Comparison of ENCODE assay signal across 8 cellular contexts in genomic region chr1:85576256-85576641, GRCh38. TPM values are rescaled to one million over a fixed set of nuclear protein-coding genes. Genes with fewer than 3 reads are reported as not detected.
DNase-seq lines count a peak whose midpoint lies in the region; ATAC-seq and TF ChIP-seq lines count a peak whose summit lies in the region.

No MANE protein-coding gene starts in this region.

- H3K36me3 ChIP-seq in iPS-15b (ENCODE audit: control insufficient read depth, insufficient read depth, low read length): peaks cover 4% of the 10 kb centered on the region

- H3K9ac ChIP-seq in iPS-15b (ENCODE audit: low read depth, low read length): peak overlapping the region; percentile 65

- TF ChIP-seq CTCF in HFF-Myc (IDR thresholded peaks at IDR 0.05; ENCODE audit: low read depth, low read length, missing control alignments): no peak

- H3K4me3 Mint-ChIP-seq in activated T-helper 1 cell treated with anti-CD3 and anti-CD28 coated beads, Interleukin-12 subunit alpha, Interleukin-12 subunit beta, Interleukin-2, Interleukin-4 antibody, amounts not matched to agents 30 ng/mL and 10 ng/mL and 1 ng/mL, durations not matched to agents 14 hours and 24 hours and 36 hours: peak overlapping the region; percentile 71
- H3K4me3 Mint-ChIP-seq in stimulated activated effector memory CD8-positive, alpha-beta T cell treated with anti-CD3 and anti-CD28 coated beads, Interleukin-12 subunit alpha, Interleukin-12 subunit beta, amount 100 ng/mL, for 72 hours: peak overlapping the region; percentile 50

- intact Hi-C loops in activated T-helper 1 cell treated with anti-CD3 and anti-CD28 coated beads, Interleukin-12 subunit alpha, Interleukin-12 subunit beta, Interleukin-2, Interleukin-4 antibody, amounts not matched to agents 30 ng/mL and 10 ng/mL and 1 ng/mL, durations not matched to agents 14 hours and 24 hours and 36 hours (cut with micrococcal nuclease): loop anchor here (2.0 kb wide), 1 partner anchor 111 kb away; the partner anchor contains the start of gene DDAH1

- no peaks in the 10 kb centered on the region for H3K36me3 Mint-ChIP-seq in activated T-helper 1 cell treated with anti-CD3 and anti-CD28 coated beads, Interleukin-12 subunit alpha, Interleukin-12 subunit beta, Interleukin-2, Interleukin-4 antibody, amounts not matched to agents 30 ng/mL and 10 ng/mL and 1 ng/mL, durations not matched to agents 14 hours and 24 hours and 36 hours (ENCODE audit: low read depth)
- peaks cover 5% of the 10 kb centered on the region for H3K36me3 Mint-ChIP-seq in stimulated activated effector memory CD8-positive, alpha-beta T cell treated with anti-CD3 and anti-CD28 coated beads, Interleukin-12 subunit alpha, Interleukin-12 subunit beta, amount 100 ng/mL, for 72 hours

- no peaks in the 10 kb centered on the region for H3K9me3 ChIP-seq in iPS-15b (ENCODE audit: control insufficient read depth, insufficient read depth, low read length)

- H3K4me3 ChIP-seq in HFF-Myc (replicated peaks; ENCODE audit: low read depth, low read length) (peak overlapping the region; percentile 75), iPS-15b (ENCODE audit: low read depth, low read length) (peak overlapping the region; percentile 75)

- H3K27me3 Mint-ChIP-seq in activated T-helper 1 cell treated with anti-CD3 and anti-CD28 coated beads, Interleukin-12 subunit alpha, Interleukin-12 subunit beta, Interleukin-2, Interleukin-4 antibody, amounts not matched to agents 30 ng/mL and 10 ng/mL and 1 ng/mL, durations not matched to agents 14 hours and 24 hours and 36 hours (ENCODE audit: insufficient read depth): peaks cover 68% of the 10 kb centered on the region

- H3K27ac Mint-ChIP-seq in activated T-helper 1 cell treated with anti-CD3 and anti-CD28 coated beads, Interleukin-12 subunit alpha, Interleukin-12 subunit beta, Interleukin-2, Interleukin-4 antibody, amounts not matched to agents 30 ng/mL and 10 ng/mL and 1 ng/mL, durations not matched to agents 14 hours and 24 hours and 36 hours: no peak overlapping the region
- H3K27ac Mint-ChIP-seq in stimulated activated effector memory CD8-positive, alpha-beta T cell treated with anti-CD3 and anti-CD28 coated beads, Interleukin-12 subunit alpha, Interleukin-12 subunit beta, amount 100 ng/mL, for 72 hours: no peak overlapping the region

- peaks cover 38% of the 10 kb centered on the region for H3K27me3 ChIP-seq in iPS-15b (ENCODE audit: control insufficient read depth, insufficient read depth, low read length)

- H3K4me1 Mint-ChIP-seq in activated T-helper 1 cell treated with anti-CD3 and anti-CD28 coated beads, Interleukin-12 subunit alpha, Interleukin-12 subunit beta, Interleukin-2, Interleukin-4 antibody, amounts not matched to agents 30 ng/mL and 10 ng/mL and 1 ng/mL, durations not matched to agents 14 hours and 24 hours and 36 hours (ENCODE audit: low read depth): peaks cover 19% of the 10 kb centered on the region
- peaks cover 26% of the 10 kb centered on the region for H3K4me1 Mint-ChIP-seq in stimulated activated effector memory CD8-positive, alpha-beta T cell treated with anti-CD3 and anti-CD28 coated beads, Interleukin-12 subunit alpha, Interleukin-12 subunit beta, amount 100 ng/mL, for 72 hours

- DNase-seq in HFF-Myc (ENCODE audit: extremely low read depth, low read depth) (peak; percentile 59), NCI-H446 (lab: John Stamatoyannopoulos, UW) (no peak), pons (ENCODE audit: low spot score) (no peak)
- no peak for DNase-seq in activated T-helper 1 cell treated with anti-CD3 and anti-CD28 coated beads, Interleukin-12 subunit alpha, Interleukin-12 subunit beta, Interleukin-2, Interleukin-4 antibody, amounts not matched to agents 30 ng/mL and 10 ng/mL and 1 ng/mL, durations not matched to agents 14 hours and 24 hours and 36 hours (ENCODE audit: low spot score)
- no peak for DNase-seq in stimulated activated effector memory CD8-positive, alpha-beta T cell treated with anti-CD3 and anti-CD28 coated beads, Interleukin-12 subunit alpha, Interleukin-12 subunit beta, amount 100 ng/mL, for 72 hours (ENCODE audit: low spot score in 2 of 2)
- DNase-seq in stimulated activated CD8-positive, alpha-beta memory T cell treated with anti-CD3 and anti-CD28 coated beads, Interleukin-4, amount 100 ng/mL, for 48 hours: no peak

- H3K9me3 Mint-ChIP-seq in activated T-helper 1 cell treated with anti-CD3 and anti-CD28 coated beads, Interleukin-12 subunit alpha, Interleukin-12 subunit beta, Interleukin-2, Interleukin-4 antibody, amounts not matched to agents 30 ng/mL and 10 ng/mL and 1 ng/mL, durations not matched to agents 14 hours and 24 hours and 36 hours: no peaks in the 10 kb centered on the region
- no peaks in the 10 kb centered on the region for H3K9me3 Mint-ChIP-seq in stimulated activated effector memory CD8-positive, alpha-beta T cell treated with anti-CD3 and anti-CD28 coated beads, Interleukin-12 subunit alpha, Interleukin-12 subunit beta, amount 100 ng/mL, for 72 hours

- H3K4me1 ChIP-seq in iPS-15b (ENCODE audit: control insufficient read depth, insufficient read depth, low read length): peaks cover 20% of the 10 kb centered on the region

- ATAC-seq in stimulated activated effector memory CD8-positive, alpha-beta T cell treated with anti-CD3 and anti-CD28 coated beads, Interleukin-12 subunit alpha, Interleukin-12 subunit beta, amount 100 ng/mL, for 72 hours: no peak
- no peak for ATAC-seq in GM21390 (IDR thresholded peaks at IDR 0.05; ENCODE audit: unreplicated experiment)

RNA-seq across cellular contexts. Expression of gene CCN1, which starts 4.3 kb away (rescaled TPM):
- total RNA-seq in activated T-helper 1 cell treated with anti-CD3 and anti-CD28 coated beads, Interleukin-12 subunit alpha, Interleukin-12 subunit beta, Interleukin-2, Interleukin-4 antibody, amounts not matched to agents 30 ng/mL and 10 ng/mL and 1 ng/mL, durations not matched to agents 14 hours and 24 hours and 36 hours: 0.27 and 0.36 TPM in 2 replicates
